ENCODE assay signal across 13 cellular contexts in the genomic region with DNA sequence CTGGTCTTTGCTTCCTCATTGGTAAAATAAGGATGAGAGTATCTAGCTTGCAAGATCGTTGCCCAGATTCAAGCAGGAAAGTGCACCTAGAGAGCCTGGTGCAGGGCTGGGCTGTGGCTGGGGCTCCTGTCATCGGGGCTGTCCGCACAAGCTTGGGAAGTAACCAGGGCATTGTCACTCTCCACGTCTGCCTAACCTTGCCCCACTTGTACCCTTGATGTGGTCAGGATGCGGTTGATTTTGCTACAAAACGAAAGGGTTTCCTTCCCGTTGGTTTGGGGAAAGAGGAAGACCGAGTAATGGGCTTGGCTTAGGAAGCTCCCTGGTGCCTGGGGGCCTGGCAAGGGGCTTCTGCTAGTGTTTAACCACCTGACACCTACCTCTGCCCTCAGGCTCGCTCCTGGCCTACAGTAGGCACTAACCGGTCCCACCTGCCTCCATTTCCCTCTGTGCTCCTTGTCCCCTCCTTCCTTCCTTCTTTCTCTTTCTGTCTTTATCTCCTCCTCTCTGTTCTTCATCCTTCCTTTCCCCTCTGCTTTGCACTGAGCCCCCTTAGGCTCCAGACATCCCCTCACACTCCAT. TPM values are rescaled to one million over a fixed set of nuclear protein-coding genes. Genes with fewer than 3 reads are reported as not detected.
DNase-seq lines count a peak whose midpoint lies in the region; ATAC-seq and TF ChIP-seq lines count a peak whose summit lies in the region.
"Had no signal": no experiment of that assay in that cellular context is flagged by ENCODE, and none has a peak within 500 bp of the region (broad histone marks: within the 10 kb centered on the region; RNA-seq: fewer than 3 reads in every experiment).

No MANE protein-coding gene starts in this region.

- no peak for TF ChIP-seq CTCF in RWPE1 (conservative IDR thresholded peaks at IDR 0.05; ENCODE audit: low read depth)
- TF ChIP-seq CTCF in ovary (IDR thresholded peaks at IDR 0.05) = no peak

- peaks cover 2% of the 10 kb centered on the region for H3K4me1 ChIP-seq in ovary (ENCODE audit: insufficient read depth)

- H3K27ac ChIP-seq in RWPE1 (peak overlapping the region; percentile 52), ovary (no peak overlapping the region)
- H3K27ac ChIP-seq: parathyroid adenoma had no signal

- H3K36me3 ChIP-seq in ovary = no peaks in the 10 kb centered on the region

- H3K27ac Mint-ChIP-seq in activated naive CD4-positive, alpha-beta T cell treated with anti-CD3 and anti-CD28 coated beads, Interleukin-2, amount 50 U/mL, for 72 hours = no peak overlapping the region
- peak overlapping the region in 1 of 2 donors; percentile 0 for H3K27ac Mint-ChIP-seq in stimulated activated naive CD8-positive, alpha-beta T cell treated with anti-CD3 and anti-CD28 coated beads, Interleukin-15, amount 100 ng/mL, for 72 hours

- no peak overlapping the region for H3K4me3 ChIP-seq in ovary

- CTCF ChIA-PET in RWPE1 (lab: Yijun Ruan, JAX) = interaction anchor here (3.4 kb wide), 1 partner anchor 181 kb away, joined by 22 read pairs; no protein-coding TSS in a partner anchor

- 77 to 89% (median 88%) methylated on average over 10 of the region's 10 CpGs for WGBS in ovary, 3 donors

- TF ChIP-seq EP300 in ovary (IDR thresholded peaks at IDR 0.05) = no peak

- H3K27me3 ChIP-seq in ovary = no peaks in the 10 kb centered on the region

- no peak for TF ChIP-seq POLR2A in ovary (IDR thresholded peaks at IDR 0.05)

- peak overlapping the region in 1 of 2 donors; percentile 33 for H3K4me3 Mint-ChIP-seq in stimulated activated naive CD8-positive, alpha-beta T cell treated with anti-CD3 and anti-CD28 coated beads, Interleukin-15, amount 100 ng/mL, for 72 hours

- peak; percentile 91 to 99 for ATAC-seq in activated naive CD4-positive, alpha-beta T cell treated with anti-CD3 and anti-CD28 coated beads, Interleukin-2, amount 50 U/mL, for 72 hours
- ATAC-seq in stimulated activated naive CD8-positive, alpha-beta T cell treated with anti-CD3 and anti-CD28 coated beads, Interleukin-15, amount 100 ng/mL, for 72 hours = peak; percentile 94
- ATAC-seq in HG03139 (IDR thresholded peaks at IDR 0.05; ENCODE audit: unreplicated experiment) (no peak), GM19351 (IDR thresholded peaks at IDR 0.05; ENCODE audit: unreplicated experiment) (no peak)
- ATAC-seq: HepG2 had no signal

- no peaks in the 10 kb centered on the region for H3K36me3 Mint-ChIP-seq in activated naive CD4-positive, alpha-beta T cell treated with anti-CD3 and anti-CD28 coated beads, Interleukin-2, amount 50 U/mL, for 72 hours

- no peaks in the 10 kb centered on the region for H3K27me3 Mint-ChIP-seq in stimulated activated naive CD8-positive, alpha-beta T cell treated with anti-CD3 and anti-CD28 coated beads, Interleukin-15, amount 100 ng/mL, for 72 hours

- H3K4me1 Mint-ChIP-seq in stimulated activated naive CD8-positive, alpha-beta T cell treated with anti-CD3 and anti-CD28 coated beads, Interleukin-15, amount 100 ng/mL, for 72 hours = peaks cover 32% of the 10 kb centered on the region

- H3K9me3 Mint-ChIP-seq in activated naive CD4-positive, alpha-beta T cell treated with anti-CD3 and anti-CD28 coated beads, Interleukin-2, amount 50 U/mL, for 72 hours = no peaks in the 10 kb centered on the region
- H3K9me3 Mint-ChIP-seq in stimulated activated naive CD8-positive, alpha-beta T cell treated with anti-CD3 and anti-CD28 coated beads, Interleukin-15, amount 100 ng/mL, for 72 hours = no peaks in the 10 kb centered on the region

- peak; percentile 5 to 55 for DNase-seq in stimulated activated CD4-positive, alpha-beta T cell treated with anti-CD3 and anti-CD28 coated beads, Interleukin-12 subunit alpha, Interleukin-12 subunit beta, amount 100 ng/mL, for 24 hours (ENCODE audit: low read depth in 2 of 2)
- no peak for DNase-seq in stimulated activated CD4-positive, alpha-beta T cell treated with anti-CD3 and anti-CD28 coated beads, Interleukin-12 subunit alpha, Interleukin-12 subunit beta, amount 100 ng/mL, for 4 hours
- no peak for DNase-seq in RWPE1 (ENCODE audit: low spot score)
- peak; percentile 44 to 82 for DNase-seq in activated naive CD4-positive, alpha-beta T cell treated with anti-CD3 and anti-CD28 coated beads, Interleukin-2, amount 50 U/mL, for 72 hours (ENCODE audit: low spot score in 2 of 2)
- DNase-seq in stimulated activated naive CD8-positive, alpha-beta T cell treated with anti-CD3 and anti-CD28 coated beads, Interleukin-15, amount 100 ng/mL, for 72 hours = peak in 1 of 2 donors; percentile 75
- DNase-seq in ovary = no peak
- DNase-seq: foreskin fibroblast; NCI-H187 treated with DMSO at 0.1 percent for 48 hours; NK-92 treated with Interleukin-12 subunit alpha and Interleukin-12 subunit beta, amount 100 ng/mL, for 24 hours had no signal

- intact Hi-C loops in ovary (cut with DNase I) = loop anchor here (5.0 to 10.0 kb wide), 4 partner anchors 112 to 177 kb away; a partner anchor contains a TSS

- POLR2A ChIA-PET in RWPE1 (lab: Yijun Ruan, JAX; ENCODE audit: low non-redundant PET) = no interaction called here

- no peaks in the 10 kb centered on the region for H3K9me3 ChIP-seq in ovary

RNA-seq across cellular contexts. Expression of a gene that starts 21.8 kb away (rescaled TPM):
- total RNA-seq in activated naive CD4-positive, alpha-beta T cell treated with anti-CD3 and anti-CD28 coated beads, Interleukin-2, amount 50 U/mL, for 72 hours = 10 to 100 TPM; 13.3 to 20.7 TPM
- total RNA-seq in ovary = 10 to 100 TPM in 5 of 7 donors, 1 to 10 TPM in 2; 7.4 to 66.4 (median 18.6) TPM
- 10 to 100 TPM; 14.0 to 21.1 TPM for polyA plus RNA-seq in ovary

RNA-seq across cellular contexts. Expression of a gene that starts 22.1 kb away (rescaled TPM):
- 10 to 100 TPM; 27.4 to 29.5 TPM for total RNA-seq in activated naive CD4-positive, alpha-beta T cell treated with anti-CD3 and anti-CD28 coated beads, Interleukin-2, amount 50 U/mL, for 72 hours
- total RNA-seq in ovary = 10 to 100 TPM; 20.2 to 94.9 (median 41.0) TPM
- 10 to 100 TPM; 21.5 to 33.2 TPM for polyA plus RNA-seq in ovary

Comparison
In these comparisons a context has a peak if more than half of its experiments do, and no peak if none do; other contexts are left out.
1. DNase-seq: peak in stimulated activated CD4-positive, alpha-beta T cell treated with anti-CD3 and anti-CD28 coated beads, Interleukin-12 subunit alpha, Interleukin-12 subunit beta, amount 100 ng/mL, for 24 hours (2 of 2) and activated naive CD4-positive, alpha-beta T cell treated with anti-CD3 and anti-CD28 coated beads, Interleukin-2, amount 50 U/mL, for 72 hours (2 of 2); none in stimulated activated CD4-positive, alpha-beta T cell treated with anti-CD3 and anti-CD28 coated beads, Interleukin-12 subunit alpha, Interleukin-12 subunit beta, amount 100 ng/mL, for 4 hours (single experiment), RWPE1 (single experiment) and ovary (0 of 5).
2. ATAC-seq: peak in activated naive CD4-positive, alpha-beta T cell treated with anti-CD3 and anti-CD28 coated beads, Interleukin-2, amount 50 U/mL, for 72 hours (2 of 2) and stimulated activated naive CD8-positive, alpha-beta T cell treated with anti-CD3 and anti-CD28 coated beads, Interleukin-15, amount 100 ng/mL, for 72 hours (single experiment); none in HG03139 (single experiment) and GM19351 (single experiment).